Comparison of ENCODE assay signal across 17 cellular contexts in the genomic region with DNA sequence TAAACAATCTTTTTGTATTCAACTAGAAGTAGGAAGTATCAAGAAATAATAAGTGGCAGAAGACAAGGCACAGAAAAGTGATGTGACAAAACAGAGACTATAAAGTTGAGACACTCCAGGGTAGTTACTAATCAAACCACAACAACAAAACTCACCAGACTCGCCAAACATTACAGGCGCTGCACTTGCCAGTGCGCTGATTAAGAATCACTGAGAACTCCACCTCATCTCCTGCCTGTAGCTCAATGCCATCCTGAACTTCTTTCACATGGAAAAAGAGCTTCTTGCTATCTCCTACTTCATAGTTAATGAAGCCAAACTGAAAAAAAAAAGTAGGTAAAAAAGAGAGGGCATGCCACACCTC. TPM values are rescaled to one million over a fixed set of nuclear protein-coding genes. Genes with fewer than 3 reads are reported as not detected.
DNase-seq lines count a peak whose midpoint lies in the region; ATAC-seq and TF ChIP-seq lines count a peak whose summit lies in the region.
"Had no signal": no experiment of that assay in that cellular context is flagged by ENCODE, and none has a peak within 500 bp of the region (broad histone marks: within the 10 kb centered on the region; RNA-seq: fewer than 3 reads in every experiment).

No MANE protein-coding gene starts in this region.

- no peak for TF ChIP-seq CTCF in fibroblast of mammary gland (conservative IDR thresholded peaks at IDR 0.05; ENCODE audit: control insufficient read depth, insufficient read depth, low read depth, low read length)

- CTCF ChIA-PET in activated CD4-positive, alpha-beta memory T cell treated with anti-CD3 and anti-CD28 coated beads for 36 hours (lab: Charles Lee) = interaction anchor here (0.7 to 1.8 kb wide), 3 partner anchors 28 to 959 kb away, joined by 3 to 5 read pairs (median 4); no protein-coding TSS in a partner anchor

- H3K4me3 Mint-ChIP-seq in activated naive CD4-positive, alpha-beta T cell treated with anti-CD3 and anti-CD28 coated beads, Interleukin-2, amount 50 U/mL, for 24 hours = no peak overlapping the region
- no peak overlapping the region for H3K4me3 Mint-ChIP-seq in activated CD4-positive, alpha-beta memory T cell treated with anti-CD3 and anti-CD28 coated beads for 36 hours
- H3K4me3 Mint-ChIP-seq in stimulated activated naive B cell treated with anti-CD40 and anti-IgM and Interleukin-4, amounts not matched to agents 10 μg/mL and 1 μg/mL and 100 μg/mL, for 72 hours = no peak overlapping the region

- no peak overlapping the region for H3K4me3 ChIP-seq in fibroblast of mammary gland (ENCODE audit: control insufficient read depth, low read depth, low read length)
- H3K4me3 ChIP-seq: uterus had no signal

- H3K4me1 Mint-ChIP-seq in activated naive CD4-positive, alpha-beta T cell treated with anti-CD3 and anti-CD28 coated beads, Interleukin-2, amount 50 U/mL, for 24 hours = peaks cover 24% of the 10 kb centered on the region
- H3K4me1 Mint-ChIP-seq in activated CD4-positive, alpha-beta memory T cell treated with anti-CD3 and anti-CD28 coated beads for 36 hours (ENCODE audit: low read depth) = peaks cover 30% of the 10 kb centered on the region
- peaks cover 4 to 13% of the 10 kb centered on the region in 2 donors for H3K4me1 Mint-ChIP-seq in stimulated activated naive B cell treated with anti-CD40 and anti-IgM and Interleukin-4, amounts not matched to agents 10 μg/mL and 1 μg/mL and 100 μg/mL, for 72 hours

- intact Hi-C loops in activated CD4-positive, alpha-beta memory T cell treated with anti-CD3 and anti-CD28 coated beads for 36 hours (cut with micrococcal nuclease) = no loop called here

- no peak for ATAC-seq in activated naive CD4-positive, alpha-beta T cell treated with anti-CD3 and anti-CD28 coated beads, Interleukin-2, amount 50 U/mL, for 72 hours
- ATAC-seq in stimulated activated naive B cell treated with anti-CD40 and anti-IgM and Interleukin-4, amounts not matched to agents 10 μg/mL and 1 μg/mL and 100 μg/mL, for 72 hours (replicated peaks) = no peak

- peaks cover 28% of the 10 kb centered on the region for H3K36me3 Mint-ChIP-seq in activated naive CD4-positive, alpha-beta T cell treated with anti-CD3 and anti-CD28 coated beads, Interleukin-2, amount 50 U/mL, for 24 hours
- peaks cover 28 to 59% of the 10 kb centered on the region in 2 donors for H3K36me3 Mint-ChIP-seq in activated naive CD4-positive, alpha-beta T cell treated with anti-CD3 and anti-CD28 coated beads, Interleukin-2, amount 50 U/mL, for 72 hours
- peaks cover 57% of the 10 kb centered on the region for H3K36me3 Mint-ChIP-seq in activated CD4-positive, alpha-beta memory T cell treated with anti-CD3 and anti-CD28 coated beads for 36 hours
- peaks cover 42 to 49% of the 10 kb centered on the region in 2 donors for H3K36me3 Mint-ChIP-seq in stimulated activated naive B cell treated with anti-CD40 and anti-IgM and Interleukin-4, amounts not matched to agents 10 μg/mL and 1 μg/mL and 100 μg/mL, for 72 hours

- no peak for DNase-seq in activated naive CD4-positive, alpha-beta T cell treated with anti-CD3 and anti-CD28 coated beads, Interleukin-2, amount 50 U/mL, for 72 hours (ENCODE audit: low spot score in 2 of 2)
- no peak for DNase-seq in activated CD4-positive, alpha-beta memory T cell treated with anti-CD3 and anti-CD28 coated beads for 36 hours
- DNase-seq in fibroblast of mammary gland (ENCODE audit: low read depth) (peak; percentile 53), NCI-H1417 treated with DMSO at 0.1 percent for 48 hours (lab: John Stamatoyannopoulos, UW) (no peak), CD1c-positive myeloid dendritic cell (ENCODE audit: extremely low spot score) (no peak)
- no peak for DNase-seq in stimulated activated naive B cell treated with anti-CD40 and anti-IgM and Interleukin-4, amounts not matched to agents 10 μg/mL and 1 μg/mL and 100 μg/mL, for 72 hours
- no peak for DNase-seq in stimulated activated CD4-positive, alpha-beta T cell treated with anti-CD3 and anti-CD28 coated beads, Interleukin-4, amount 100 ng/mL, for 4 hours
- DNase-seq: activated CD4-positive, CD25-positive, alpha-beta regulatory T cell treated with anti-CD3 and anti-CD28 coated beads, Interleukin-2, amount 50 U/mL, for 72 hours; activated effector memory CD4-positive, alpha-beta T cell treated with Interleukin-2 at 50 U/mL for 16 hours; DMS79 treated with DMSO at 0.1 percent for 48 hours; NCI-H345; occipital lobe; uterus had no signal

- no peaks in the 10 kb centered on the region for H3K27me3 Mint-ChIP-seq in activated naive CD4-positive, alpha-beta T cell treated with anti-CD3 and anti-CD28 coated beads, Interleukin-2, amount 50 U/mL, for 24 hours
- H3K27me3 Mint-ChIP-seq in activated CD4-positive, alpha-beta memory T cell treated with anti-CD3 and anti-CD28 coated beads for 36 hours = no peaks in the 10 kb centered on the region
- H3K27me3 Mint-ChIP-seq in stimulated activated naive B cell treated with anti-CD40 and anti-IgM and Interleukin-4, amounts not matched to agents 10 μg/mL and 1 μg/mL and 100 μg/mL, for 72 hours = no peaks in the 10 kb centered on the region

- H3K27ac Mint-ChIP-seq in activated naive CD4-positive, alpha-beta T cell treated with anti-CD3 and anti-CD28 coated beads, Interleukin-2, amount 50 U/mL, for 24 hours = peak overlapping the region; percentile 81
- no peak overlapping the region for H3K27ac Mint-ChIP-seq in activated naive CD4-positive, alpha-beta T cell treated with anti-CD3 and anti-CD28 coated beads, Interleukin-2, amount 50 U/mL, for 72 hours
- H3K27ac Mint-ChIP-seq in activated CD4-positive, alpha-beta memory T cell treated with anti-CD3 and anti-CD28 coated beads for 36 hours = peak overlapping the region; percentile 40
- peak overlapping the region; percentile 38 for H3K27ac Mint-ChIP-seq in stimulated activated naive B cell treated with anti-CD40 and anti-IgM and Interleukin-4, amounts not matched to agents 10 μg/mL and 1 μg/mL and 100 μg/mL, for 72 hours

- POLR2A ChIA-PET in activated CD4-positive, alpha-beta memory T cell treated with anti-CD3 and anti-CD28 coated beads for 36 hours (lab: Charles Lee) = interaction anchor here (0.9 kb wide), 1 partner anchor 32 kb away, joined by 3 read pairs; no protein-coding TSS in a partner anchor

- H3K9me3 Mint-ChIP-seq in activated naive CD4-positive, alpha-beta T cell treated with anti-CD3 and anti-CD28 coated beads, Interleukin-2, amount 50 U/mL, for 24 hours = no peaks in the 10 kb centered on the region
- H3K9me3 Mint-ChIP-seq in activated naive CD4-positive, alpha-beta T cell treated with anti-CD3 and anti-CD28 coated beads, Interleukin-2, amount 50 U/mL, for 72 hours = no peaks in the 10 kb centered on the region
- H3K9me3 Mint-ChIP-seq in activated CD4-positive, alpha-beta memory T cell treated with anti-CD3 and anti-CD28 coated beads for 36 hours = no peaks in the 10 kb centered on the region
- H3K9me3 Mint-ChIP-seq in stimulated activated naive B cell treated with anti-CD40 and anti-IgM and Interleukin-4, amounts not matched to agents 10 μg/mL and 1 μg/mL and 100 μg/mL, for 72 hours = no peaks in the 10 kb centered on the region

RNA-seq across cellular contexts. Expression of gene NRAS, which starts 2.8 kb away (rescaled TPM):
- total RNA-seq in activated naive CD4-positive, alpha-beta T cell treated with anti-CD3 and anti-CD28 coated beads, Interleukin-2, amount 50 U/mL, for 72 hours = 10 to 100 TPM; 43.9 to 52.3 TPM
- total RNA-seq in activated CD4-positive, alpha-beta memory T cell treated with anti-CD3 and anti-CD28 coated beads for 36 hours = 10 to 100 TPM; 51.7 to 52.1 TPM

RNA-seq across cellular contexts. Expression of gene AMPD1, which starts 24.1 kb away (rescaled TPM):
- not detected for total RNA-seq in activated naive CD4-positive, alpha-beta T cell treated with anti-CD3 and anti-CD28 coated beads, Interleukin-2, amount 50 U/mL, for 72 hours
- not detected for total RNA-seq in activated CD4-positive, alpha-beta memory T cell treated with anti-CD3 and anti-CD28 coated beads for 36 hours
- total RNA-seq: fibroblast of lung; mesenteric fat pad; occipital lobe; T-helper 1 cell treated with Interleukin-12 subunit alpha and Interleukin-12 subunit beta and Interleukin-4 antibody, amounts not matched to agents 30 ng/mL and 1 ng/mL, for 36 hours had no signal

RNA-seq across cellular contexts. Expression of gene CSDE1, which starts 38.4 kb away (rescaled TPM):
- total RNA-seq in activated naive CD4-positive, alpha-beta T cell treated with anti-CD3 and anti-CD28 coated beads, Interleukin-2, amount 50 U/mL, for 72 hours = 100 to 1,000 TPM; 433 to 486 TPM
- total RNA-seq in activated CD4-positive, alpha-beta memory T cell treated with anti-CD3 and anti-CD28 coated beads for 36 hours = 100 to 1,000 TPM; 452 to 464 TPM

RNA-seq across cellular contexts. Expression of gene DENND2C, which starts 49.6 kb away (rescaled TPM):
- total RNA-seq in activated naive CD4-positive, alpha-beta T cell treated with anti-CD3 and anti-CD28 coated beads, Interleukin-2, amount 50 U/mL, for 72 hours = 1 to 10 TPM in 1 of 2 donors, under 1 TPM in 1; 0.35 to 2.3 TPM
- under 1 TPM; 0.90 to 0.93 TPM for total RNA-seq in activated CD4-positive, alpha-beta memory T cell treated with anti-CD3 and anti-CD28 coated beads for 36 hours

Comparison
In these comparisons a context has a peak if more than half of its experiments do, and no peak if none do; other contexts are left out.
1. H3K27ac Mint-ChIP-seq: peak in activated naive CD4-positive, alpha-beta T cell treated with anti-CD3 and anti-CD28 coated beads, Interleukin-2, amount 50 U/mL, for 24 hours (single experiment), activated CD4-positive, alpha-beta memory T cell treated with anti-CD3 and anti-CD28 coated beads for 36 hours (single experiment) and stimulated activated naive B cell treated with anti-CD40 and anti-IgM and Interleukin-4, amounts not matched to agents 10 μg/mL and 1 μg/mL and 100 μg/mL, for 72 hours (single experiment); none in activated naive CD4-positive, alpha-beta T cell treated with anti-CD3 and anti-CD28 coated beads, Interleukin-2, amount 50 U/mL, for 72 hours (0 of 2).